In the genomic region with DNA sequence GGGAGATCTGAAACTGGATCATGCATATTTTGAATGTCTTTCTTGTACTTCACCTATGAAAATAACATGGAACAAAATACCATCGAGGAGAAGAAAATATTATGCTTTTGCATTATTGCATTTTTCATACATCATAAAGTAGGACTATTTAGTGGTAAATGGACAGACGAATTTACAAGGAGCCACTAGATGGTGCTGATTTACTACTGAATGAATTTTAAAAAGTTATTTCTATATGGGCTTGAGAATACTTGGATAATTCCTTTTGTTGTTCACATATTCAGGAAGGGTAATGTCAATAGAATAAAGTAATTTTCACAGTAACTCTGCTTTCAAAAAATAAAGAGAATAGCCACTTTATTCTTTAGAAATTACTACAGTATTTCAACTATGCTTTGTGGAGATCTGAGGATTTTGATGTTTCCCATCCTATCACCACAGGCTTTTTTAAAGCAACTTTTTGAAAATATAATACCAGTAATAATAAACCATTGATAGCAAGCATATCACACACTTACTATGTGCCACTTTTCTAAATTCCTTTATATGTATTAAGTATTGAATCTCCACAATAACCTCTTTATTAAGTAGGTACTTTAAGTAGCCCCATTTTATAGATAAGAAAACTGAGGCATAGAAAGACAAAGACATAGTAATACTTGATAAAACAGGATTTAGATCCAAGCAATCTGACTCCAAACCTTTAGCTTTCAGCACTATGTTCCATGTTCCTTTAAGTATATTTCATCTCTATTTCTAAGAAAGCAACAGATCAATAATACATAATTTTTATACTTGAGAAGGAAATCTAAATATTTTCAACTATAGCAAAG, we compare ENCODE assay signal across 8 cellular contexts. TPM values are rescaled to one million over a fixed set of nuclear protein-coding genes. Genes with fewer than 3 reads are reported as not detected.
DNase-seq lines count a peak whose midpoint lies in the region; ATAC-seq and TF ChIP-seq lines count a peak whose summit lies in the region.

No MANE protein-coding gene starts in this region.

- CTCF ChIA-PET in AG04450 (lab: Charles Lee) = no interaction called here

- WGBS in suprapubic skin = 6% methylated on average over 2 of the region's 2 CpGs

- peak; percentile 42 for TF ChIP-seq CTCF in AG04450 (IDR thresholded peaks at IDR 0.05; ENCODE audit: low read depth, low read length)
- peak; percentile 30 for TF ChIP-seq CTCF in GM20000 (IDR thresholded peaks at IDR 0.05; ENCODE audit: extremely low read depth, missing control alignments)
- peak; percentile 56 for TF ChIP-seq CTCF in OCI-LY1 (IDR thresholded peaks at IDR 0.05; ENCODE audit: low read length)
- peak; percentile 16 to 19 for TF ChIP-seq CTCF in suprapubic skin (IDR thresholded peaks at IDR 0.05)

- H3K36me3 ChIP-seq in OCI-LY1 (ENCODE audit: insufficient read depth, low read length) = no peaks in the 10 kb centered on the region
- H3K36me3 ChIP-seq in suprapubic skin = peaks cover 3% of the 10 kb centered on the region

- no peak overlapping the region for H3K9ac ChIP-seq in OCI-LY1 (ENCODE audit: low read length)

- no peak for TF ChIP-seq POLR2A in suprapubic skin (IDR thresholded peaks at IDR 0.05)

- H3F3A ChIP-seq in OCI-LY1 (ENCODE audit: insufficient read depth, low read length) = no peaks in the 10 kb centered on the region

- no peaks in the 10 kb centered on the region for H3K4me1 ChIP-seq in OCI-LY1 (ENCODE audit: insufficient read depth, low read length, severe bottlenecking)
- H3K4me1 ChIP-seq in suprapubic skin = no peaks in the 10 kb centered on the region

- no peak overlapping the region for H3K4me2 ChIP-seq in OCI-LY1 (ENCODE audit: low read length)

- DNase-seq in AG04450 (ENCODE audit: low read depth, low spot score) (no peak), GM20000 (ENCODE audit: low spot score) (no peak), fibroblast of peridontal ligament (ENCODE audit: extremely low read depth) (peak; percentile 49), suprapubic skin (ENCODE audit: low spot score in 2 of 2) (no peak), RPMI8226 (no peak)

- no peaks in the 10 kb centered on the region for H3K9me3 ChIP-seq in AG04450 (ENCODE audit: control insufficient read depth, insufficient read depth, low read length)
- no peaks in the 10 kb centered on the region for H3K9me3 ChIP-seq in OCI-LY1 (ENCODE audit: low read length)
- no peaks in the 10 kb centered on the region for H3K9me3 ChIP-seq in suprapubic skin

- H3K27ac ChIP-seq in AG04450 (ENCODE audit: low read depth, low read length) (no peak overlapping the region), OCI-LY1 (ENCODE audit: low read depth, low read length, poor library complexity, severe bottlenecking) (no peak overlapping the region), suprapubic skin (no peak overlapping the region)

- no peak for ATAC-seq in HG03139 (IDR thresholded peaks at IDR 0.05; ENCODE audit: unreplicated experiment)
- no peak for ATAC-seq in GM21717 (IDR thresholded peaks at IDR 0.05; ENCODE audit: unreplicated experiment)

- POLR2A ChIA-PET in AG04450 (lab: Yijun Ruan, JAX) = no interaction called here

- no peaks in the 10 kb centered on the region for H3K79me2 ChIP-seq in OCI-LY1 (ENCODE audit: insufficient read depth, low read length)

- no peak overlapping the region for H2AFZ ChIP-seq in OCI-LY1 (ENCODE audit: low read length)

- H3K27me3 ChIP-seq in AG04450 (ENCODE audit: control insufficient read depth, insufficient read depth, low read length) (no peaks in the 10 kb centered on the region), OCI-LY1 (ENCODE audit: insufficient read depth, low read length) (no peaks in the 10 kb centered on the region), suprapubic skin (no peaks in the 10 kb centered on the region)

- no peak for TF ChIP-seq EP300 in suprapubic skin (IDR thresholded peaks at IDR 0.05)

- no peaks in the 10 kb centered on the region for H4K20me1 ChIP-seq in OCI-LY1 (ENCODE audit: insufficient read depth, low read length)

- H3K4me3 ChIP-seq in AG04450 (ENCODE audit: low read depth, low read length) (no peak overlapping the region), OCI-LY1 (ENCODE audit: low read depth, low read length, poor library complexity, severe bottlenecking) (no peak overlapping the region), suprapubic skin (no peak overlapping the region)

- H3K9me2 ChIP-seq in OCI-LY1 (ENCODE audit: low read depth, low read length) = no peaks in the 10 kb centered on the region

RNA-seq across cellular contexts. Expression of a gene that starts 38.6 kb away (rescaled TPM):
- polyA plus RNA-seq in AG04450 (2011; rRNA removed) = 0.04 and 0.10 TPM in 2 replicates
- polyA minus RNA-seq in AG04450 (2011; rRNA and poly(A)+ RNA removed) = 0.04 and 0.05 TPM in 2 replicates
- 10 to 100 TPM; 49.9 to 86.4 (median 70.5) TPM for total RNA-seq in suprapubic skin
